In genomic region chr15:45101749-45102148, GRCh38 we compare ENCODE assay signal across 21 cellular contexts. TPM values are rescaled to one million over a fixed set of nuclear protein-coding genes. Genes with fewer than 3 reads are reported as not detected.
A peak's percentile ranks its signal among the peaks of the same experiment; 100 is the strongest.
DNase-seq lines count a peak whose midpoint lies in the region; ATAC-seq, FAIRE-seq and TF ChIP-seq lines count a peak whose summit lies in the region.
"Had no signal": no experiment of that assay in that cellular context is flagged by ENCODE, and none has a peak within 500 bp of the region (broad histone marks: within the 10 kb centered on the region; RNA-seq: fewer than 3 reads in every experiment).

No MANE protein-coding gene starts in this region.

- no peaks in the 10 kb centered on the region for H3K79me2 ChIP-seq in H1 (ENCODE audit: control insufficient read depth in 1 of 2, insufficient read depth in 2 of 2, low read length in 2 of 2)

- no peak for ATAC-seq in CD8-positive, alpha-beta T cell
- ATAC-seq: A549, HCT116, HepG2 had no signal

- no peak overlapping the region for H3K4me3 Mint-ChIP-seq in CD8-positive, alpha-beta T cell
- H3K4me3 Mint-ChIP-seq: CD4-positive, alpha-beta T cell; HFFc6; IgD-negative memory B cell had no signal

- H3K23ac ChIP-seq in H1 (ENCODE audit: insufficient read length) = no peak overlapping the region

- H3K27ac ChIP-seq in H1 (ENCODE audit: low read depth, low read length) (no peak overlapping the region), adrenal gland (no peak overlapping the region)
- no peak overlapping the region for H3K27ac ChIP-seq in CD8-positive, alpha-beta T cell (ENCODE audit: low read depth, low read length)
- H3K27ac ChIP-seq: 22Rv1, A549, C4-2B had no signal

- 0 out of 2 replicates have a peak overlapping the region, but pooled peaks have one; percentile 13 for H2BK20ac ChIP-seq in H1 (ENCODE audit: low read length)

- H3K4me2 ChIP-seq in H1 (ENCODE audit: insufficient read depth in 1 of 2, low read depth in 2 of 2, low read length in 2 of 2) = peak overlapping the region; percentile 32 to 61; a peak in 1 of 4 replicates
- H3K4me2 ChIP-seq: A549 had no signal

- no peak overlapping the region for H4K8ac ChIP-seq in H1 (ENCODE audit: extremely low read depth, insufficient read depth, low read length)

- no peak overlapping the region for H3K14ac ChIP-seq in H1 (ENCODE audit: insufficient read length)

- TF ChIP-seq POLR2A in H1 (IDR thresholded peaks at IDR 0.05; ENCODE audit: control extremely low read depth in 1 of 2, low read depth in 2 of 2, low read length in 2 of 2) (no peak), adrenal gland (IDR thresholded peaks at IDR 0.05) (no peak)

- no peak overlapping the region for H3K4ac ChIP-seq in H1 (replicated peaks; ENCODE audit: insufficient read length, low read depth, low read length)

- H3K18ac ChIP-seq in H1 (ENCODE audit: extremely low read depth, low read length) = no peak overlapping the region

- H3K36me3 Mint-ChIP-seq in CD8-positive, alpha-beta T cell = no peaks in the 10 kb centered on the region
- H3K36me3 Mint-ChIP-seq: IgD-negative memory B cell had no signal

- no peak overlapping the region for H4K5ac ChIP-seq in H1 (ENCODE audit: insufficient read length, low read depth, low read length)

- CTCF ChIA-PET in H1 (lab: Charles Lee; ENCODE audit: partially characterized antibody) = interaction anchor here (0.7 to 2.1 kb wide), 4 partner anchors 13 to 25 kb away, joined by 3 to 8 read pairs (median 6); no protein-coding TSS in a partner anchor
- CTCF ChIA-PET in CD8-positive, alpha-beta T cell (lab: Charles Lee) = no interaction called here

- H2BK120ac ChIP-seq in H1 (replicated peaks; ENCODE audit: low read depth, low read length) = no peak overlapping the region

- peaks cover 0 to 11% (median 8%) of the 10 kb centered on the region in 4 experiments; a peak in 5 of 7 replicates for H3K4me1 ChIP-seq in H1 (replicated peaks in 1 of 4; ENCODE audit: control insufficient read depth in 3 of 4, insufficient read depth in 4 of 4, low read length in 3 of 4)
- no peaks in the 10 kb centered on the region for H3K4me1 ChIP-seq in adrenal gland (replicated peaks in 1 of 2)
- no peaks in the 10 kb centered on the region for H3K4me1 ChIP-seq in CD8-positive, alpha-beta T cell (ENCODE audit: insufficient read depth, low read length)
- H3K4me1 ChIP-seq: A549 had no signal

- H3K27me3 ChIP-seq in H1 (replicated peaks in 1 of 4; ENCODE audit: control insufficient read depth in 3 of 4, extremely low read depth in 1 of 4, insufficient read depth in 3 of 4, low read length in 3 of 4) = peaks cover 0 to 7% (median 5%) of the 10 kb centered on the region in 4 experiments; a peak in 1 of 7 replicates
- no peaks in the 10 kb centered on the region for H3K27me3 ChIP-seq in adrenal gland
- no peaks in the 10 kb centered on the region for H3K27me3 ChIP-seq in CD8-positive, alpha-beta T cell (ENCODE audit: insufficient read depth, low read length)

- POLR2A ChIA-PET in H1 (lab: Charles Lee; ENCODE audit: partially characterized antibody) = interaction anchor here (1.1 kb wide), 1 partner anchor 20 kb away, joined by 3 read pairs; no protein-coding TSS in a partner anchor
- POLR2A ChIA-PET in CD8-positive, alpha-beta T cell (lab: Charles Lee) = no interaction called here

- H3K9me3 ChIP-seq in H1 (ENCODE audit: insufficient read depth in 2 of 2, low read depth in 1 of 2, low read length in 1 of 2) = no peaks in the 10 kb centered on the region
- no peaks in the 10 kb centered on the region for H3K9me3 ChIP-seq in adrenal gland (replicated peaks in 1 of 3)
- no peaks in the 10 kb centered on the region for H3K9me3 ChIP-seq in CD8-positive, alpha-beta T cell (ENCODE audit: low read length)
- H3K9me3 ChIP-seq: A549 had no signal

- no peaks in the 10 kb centered on the region for H3K79me1 ChIP-seq in H1 (ENCODE audit: low read depth, low read length)

- WGBS in H1 (ENCODE audit: extremely low coverage in 1 of 2, insufficient coverage in 1 of 2, insufficient read length in 1 of 2, insufficient replicate concordance in 2 of 2, low coverage in 1 of 2, low lambda C conversion rate in 2 of 2, missing lambda C conversion rate in 1 of 2), 2 experiments = 91% methylated on average over 12 of the region's 12 CpGs; no CpG with 5 or more reads in 1 of the 2 experiments
- 91 to 94% (median 94%) methylated on average over 6 to 12 of the region's 12 CpGs for WGBS in adrenal gland, 4 donors

- TF ChIP-seq EP300 in H1 (IDR thresholded peaks at IDR 0.05; ENCODE audit: borderline replicate concordance in 1 of 2, low read depth in 2 of 2, low read length in 2 of 2) = no peak

- DNase-seq in activated effector memory CD4-positive, alpha-beta T cell treated with anti-CD3 and anti-CD28 coated beads, Interleukin-2, amount 50 U/mL, for 16 hours = peak; percentile 47
- no peak for DNase-seq in activated effector memory CD4-positive, alpha-beta T cell treated with Interleukin-2 at 50 U/mL for 16 hours
- DNase-seq in H1 (ENCODE audit: low read depth in 1 of 2, low spot score in 2 of 2) (no peak), posterior vena cava (ENCODE audit: low spot score) (peak; percentile 71), adrenal gland (no peak), DMS53 (lab: John Stamatoyannopoulos, UW) (no peak)
- no peak for DNase-seq in CD8-positive, alpha-beta T cell
- DNase-seq: AML-193; CD4-positive, alpha-beta T cell; DMS153; DMS79 treated with DMSO at 0.1 percent for 48 hours; GF-D8; HFFc6 had no signal

- H3K27ac Mint-ChIP-seq in CD8-positive, alpha-beta T cell = no peak overlapping the region
- H3K27ac Mint-ChIP-seq: CD4-positive, alpha-beta T cell; HFFc6; IgD-negative memory B cell had no signal

- no peaks in the 10 kb centered on the region; the same call in 1 of the 2 replicates for H3K23me2 ChIP-seq in H1 (ENCODE audit: low read depth, low read length)

- H3K4me1 Mint-ChIP-seq in CD8-positive, alpha-beta T cell (ENCODE audit: low read depth) = no peaks in the 10 kb centered on the region
- H3K4me1 Mint-ChIP-seq: IgD-negative memory B cell had no signal

- no peaks in the 10 kb centered on the region for H4K20me1 ChIP-seq in H1 (replicated peaks in 1 of 2; ENCODE audit: control insufficient read depth in 1 of 2, insufficient read depth in 2 of 2, low read length in 2 of 2)

- peak overlapping the region; percentile 41; the same call in 1 of the 2 replicates for H2BK5ac ChIP-seq in H1 (ENCODE audit: low read depth, low read length)

- H2BK15ac ChIP-seq in H1 (ENCODE audit: low read length) = no peak overlapping the region

- H3K56ac ChIP-seq in H1 (replicated peaks; ENCODE audit: insufficient read length, low read depth, low read length) = no peak overlapping the region

- TF ChIP-seq CTCF in H1 (IDR thresholded peaks at IDR 0.05; ENCODE audit: control extremely low read depth in 1 of 3, insufficient read depth in 1 of 3, low read depth in 1 of 3, low read length in 3 of 3) (no peak), adrenal gland (IDR thresholded peaks at IDR 0.05) (no peak)
- TF ChIP-seq CTCF in CD8-positive, alpha-beta T cell (IDR thresholded peaks at IDR 0.05) = no peak

- no peaks in the 10 kb centered on the region for H3K9me3 Mint-ChIP-seq in CD8-positive, alpha-beta T cell
- H3K9me3 Mint-ChIP-seq: CD4-positive, alpha-beta T cell; HFFc6 had no signal

- peak overlapping the region; percentile 62; the same call in 1 of the 2 replicates for H2BK12ac ChIP-seq in H1 (ENCODE audit: low read depth, low read length)

- peaks cover 16% of the 10 kb centered on the region for H3K27me3 Mint-ChIP-seq in CD8-positive, alpha-beta T cell (ENCODE audit: low read depth)

- H4K91ac ChIP-seq in H1 (replicated peaks; ENCODE audit: insufficient read length, low read length) = peak overlapping the region; percentile 68

- intact Hi-C loops in posterior vena cava (cut with DNase I) = no loop called here
- intact Hi-C loops in adrenal gland (cut with DNase I) = no loop called here
- intact Hi-C loops in CD8-positive, alpha-beta T cell (cut with DNase I, micrococcal nuclease) = no loop called here

- no peak overlapping the region for H3K9ac ChIP-seq in H1 (replicated peaks in 1 of 4; ENCODE audit: extremely low read depth in 1 of 4, low read depth in 3 of 4, low read length in 3 of 4)

- no peak overlapping the region for H2AFZ ChIP-seq in H1 (ENCODE audit: low read length)

- H2AK5ac ChIP-seq in H1 (ENCODE audit: low read depth, low read length) = 0 out of 2 replicates have a peak overlapping the region, but pooled peaks have one; percentile 79

- H3K4me3 ChIP-seq in H1 (ENCODE audit: extremely low read depth in 1 of 4, insufficient read depth in 2 of 4, low read depth in 3 of 4, low read length in 4 of 4) (no peak overlapping the region), adrenal gland (no peak overlapping the region)
- no peak overlapping the region for H3K4me3 ChIP-seq in CD8-positive, alpha-beta T cell (ENCODE audit: low read depth, low read length)
- H3K4me3 ChIP-seq: A549 had no signal

- no peaks in the 10 kb centered on the region for H3K36me3 ChIP-seq in H1 (ENCODE audit: control insufficient read depth in 2 of 4, insufficient read depth in 4 of 4, low read length in 3 of 4)
- H3K36me3 ChIP-seq in adrenal gland (replicated peaks in 1 of 2) = no peaks in the 10 kb centered on the region
- no peaks in the 10 kb centered on the region for H3K36me3 ChIP-seq in CD8-positive, alpha-beta T cell (ENCODE audit: insufficient read depth, low read length)

- no peak for FAIRE-seq in H1 (lab: Jason Lieb, UNC)
- FAIRE-seq: A549, HepG2 had no signal

- no peak for TF ChIP-seq RAD21 in H1 (IDR thresholded peaks at IDR 0.05 in 1 of 2, conservative IDR thresholded peaks at IDR 0.05 in 1 of 2; ENCODE audit: low read depth in 2 of 2, low read length in 2 of 2)

RNA-seq across cellular contexts. Expression of gene DUOX2, which starts 12.2 kb away (rescaled TPM):
- total RNA-seq in H1 (2021; fragmentation: NEBNext Ultra II Directional; extraction: Animal tissue kit (Norgen Biotek cat#: 25700)) = not detected in 2 replicates
- polyA plus RNA-seq in H1 (2011; rRNA removed) = 0.08 and 0.31 TPM in 2 replicates
- 0.03 TPM for polyA plus RNA-seq in H1 (2011; cell fraction: cytosol; rRNA removed)
- 0.30 TPM for polyA plus RNA-seq in H1 (2011; cell fraction: nucleus; rRNA removed)
- polyA plus RNA-seq in H1 (2012, experiment 1 of 2) = 0.04 to 0.16 TPM (median 0.08 TPM) in 3 of 4 replicates, not detected in the other
- 0.07 TPM for polyA plus RNA-seq in H1 (2012, experiment 2 of 2)
- 0.18 TPM for polyA plus RNA-seq in H1 (2013, experiment 1 of 2)
- polyA plus RNA-seq in H1 (2013, experiment 2 of 2) = 0.02 TPM
- polyA minus RNA-seq in H1 (2011; rRNA and poly(A)+ RNA removed) = 0.02 and 0.09 TPM in 2 replicates
- not detected for polyA minus RNA-seq in H1 (2011; cell fraction: cytosol; rRNA and poly(A)+ RNA removed)
- 0.10 TPM for polyA minus RNA-seq in H1 (2011; cell fraction: nucleus; rRNA and poly(A)+ RNA removed)
- 1 to 10 TPM in 1 of 2 donors, under 1 TPM in 1; 0.57 to 2.7 TPM for total RNA-seq in posterior vena cava
- total RNA-seq in adrenal gland = 10 to 100 TPM in 1 of 8 donors, 1 to 10 TPM in 4, under 1 TPM in 3; 0.28 to 18.5 (median 1.8) TPM
- polyA plus RNA-seq in adrenal gland = 1 to 10 TPM; 1.1 to 1.7 (median 1.3) TPM
- under 1 TPM in 1 of 2 experiments, not detected in 1; 0.05 TPM for total RNA-seq in CD8-positive, alpha-beta T cell
- total RNA-seq: HepG2, HFFc6 had no signal
- polyA plus RNA-seq: BJ, IgD-negative memory B cell had no signal

RNA-seq across cellular contexts. Expression of gene DUOXA2, which starts 12.4 kb away (rescaled TPM):
- not detected in 2 replicates for total RNA-seq in H1 (2021; fragmentation: NEBNext Ultra II Directional; extraction: Animal tissue kit (Norgen Biotek cat#: 25700))
- polyA plus RNA-seq in H1 (2011; rRNA removed) (0.05 TPM in 1 of 2 replicates, not detected in the other), adrenal gland (under 1 TPM; 0.11 to 0.84 (median 0.48) TPM)
- polyA plus RNA-seq in H1 (2011; cell fraction: cytosol; rRNA removed) = not detected
- not detected for polyA plus RNA-seq in H1 (2011; cell fraction: nucleus; rRNA removed)
- polyA plus RNA-seq in H1 (2012, experiment 1 of 2) = not detected in 4 replicates
- polyA plus RNA-seq in H1 (2012, experiment 2 of 2) = not detected
- polyA plus RNA-seq in H1 (2013, experiment 1 of 2) = not detected
- polyA plus RNA-seq in H1 (2013, experiment 2 of 2) = not detected
- not detected in 2 replicates for polyA minus RNA-seq in H1 (2011; rRNA and poly(A)+ RNA removed)
- polyA minus RNA-seq in H1 (2011; cell fraction: cytosol; rRNA and poly(A)+ RNA removed) = not detected
- not detected for polyA minus RNA-seq in H1 (2011; cell fraction: nucleus; rRNA and poly(A)+ RNA removed)
- total RNA-seq in posterior vena cava (not detected), adrenal gland (1 to 10 TPM in 3 of 8 donors, under 1 TPM in 1, not detected in 4; 0.87 to 4.1 (median 1.4) TPM)
- total RNA-seq in CD8-positive, alpha-beta T cell = not detected
- total RNA-seq: CD4-positive, alpha-beta T cell; H4; HepG2; HFFc6 had no signal
- polyA plus RNA-seq: A549, BJ, IgD-negative memory B cell had no signal

RNA-seq across cellular contexts. Expression of gene DUOXA1, which starts 27.9 kb away (rescaled TPM):
- not detected in 2 replicates for total RNA-seq in H1 (2021; fragmentation: NEBNext Ultra II Directional; extraction: Animal tissue kit (Norgen Biotek cat#: 25700))
- polyA plus RNA-seq in H1 (2011; rRNA removed) = 0.18 and 0.24 TPM in 2 replicates
- polyA plus RNA-seq in H1 (2011; cell fraction: cytosol; rRNA removed) = 0.09 TPM
- polyA plus RNA-seq in H1 (2011; cell fraction: nucleus; rRNA removed) = 0.81 TPM
- polyA plus RNA-seq in H1 (2012, experiment 1 of 2) = 0.16 to 0.34 TPM in 2 of 4 replicates, not detected in the others
- polyA plus RNA-seq in H1 (2012, experiment 2 of 2) = not detected
- not detected for polyA plus RNA-seq in H1 (2013, experiment 1 of 2)
- polyA plus RNA-seq in H1 (2013, experiment 2 of 2) = 0.17 TPM
- polyA minus RNA-seq in H1 (2011; rRNA and poly(A)+ RNA removed) = 0.57 and 0.66 TPM in 2 replicates
- not detected for polyA minus RNA-seq in H1 (2011; cell fraction: cytosol; rRNA and poly(A)+ RNA removed)
- polyA minus RNA-seq in H1 (2011; cell fraction: nucleus; rRNA and poly(A)+ RNA removed) = 0.30 TPM
- 1 to 10 TPM in 1 of 2 donors, under 1 TPM in 1; 0.81 to 5.3 TPM for total RNA-seq in posterior vena cava
- 10 to 100 TPM in 2 of 8 donors, 1 to 10 TPM in 6; 1.9 to 21.3 (median 6.1) TPM for total RNA-seq in adrenal gland
- 1 to 10 TPM in 2 of 3 donors, under 1 TPM in 1; 0.81 to 5.1 (median 2.9) TPM for polyA plus RNA-seq in adrenal gland
- not detected for total RNA-seq in CD8-positive, alpha-beta T cell
- total RNA-seq: H4, HepG2 had no signal
- polyA plus RNA-seq: BJ, HepG2, IgD-negative memory B cell had no signal

RNA-seq across cellular contexts. Expression of gene DUOX1, which starts 28.0 kb away (rescaled TPM):
- total RNA-seq in H1 (2021; fragmentation: NEBNext Ultra II Directional; extraction: Animal tissue kit (Norgen Biotek cat#: 25700)) = 0.84 and 0.96 TPM in 2 replicates
- polyA plus RNA-seq in H1 (2011; rRNA removed) (1.4 and 2.0 TPM in 2 replicates), adrenal gland (10 to 100 TPM in 2 of 3 donors, 1 to 10 TPM in 1; 2.5 to 23.7 (median 14.2) TPM)
- 0.90 TPM for polyA plus RNA-seq in H1 (2011; cell fraction: cytosol; rRNA removed)
- 6.1 TPM for polyA plus RNA-seq in H1 (2011; cell fraction: nucleus; rRNA removed)
- polyA plus RNA-seq in H1 (2012, experiment 1 of 2) = 0.99 to 2.2 TPM (median 1.7 TPM) in 4 replicates
- polyA plus RNA-seq in H1 (2012, experiment 2 of 2) = 0.47 TPM
- 0.57 TPM for polyA plus RNA-seq in H1 (2013, experiment 1 of 2)
- polyA plus RNA-seq in H1 (2013, experiment 2 of 2) = 0.50 TPM
- polyA minus RNA-seq in H1 (2011; rRNA and poly(A)+ RNA removed) = 0.88 and 2.2 TPM in 2 replicates
- polyA minus RNA-seq in H1 (2011; cell fraction: cytosol; rRNA and poly(A)+ RNA removed) = 1.2 TPM
- polyA minus RNA-seq in H1 (2011; cell fraction: nucleus; rRNA and poly(A)+ RNA removed) = 2.3 TPM
- total RNA-seq in posterior vena cava (1 to 10 TPM in 1 of 2 donors, under 1 TPM in 1; 0.62 to 4.4 TPM), adrenal gland (10 to 100 TPM in 7 of 8 donors, 1 to 10 TPM in 1; 8.2 to 98.8 (median 24.2) TPM)
- total RNA-seq in CD8-positive, alpha-beta T cell = not detected
- total RNA-seq: H4, HepG2 had no signal
- polyA plus RNA-seq: A549 had no signal

Comparison
In these comparisons a context has a peak if more than half of its experiments do, and no peak if none do; other contexts are left out.
1. DNase-seq: peak in activated effector memory CD4-positive, alpha-beta T cell treated with anti-CD3 and anti-CD28 coated beads, Interleukin-2, amount 50 U/mL, for 16 hours (single experiment) and posterior vena cava (single experiment); none in activated effector memory CD4-positive, alpha-beta T cell treated with Interleukin-2 at 50 U/mL for 16 hours (single experiment), H1 (0 of 2), adrenal gland (0 of 7), CD8-positive, alpha-beta T cell (0 of 7) and DMS53 (single experiment).